1 cellular context compared by ENCODE assay signal in the genomic region with DNA sequence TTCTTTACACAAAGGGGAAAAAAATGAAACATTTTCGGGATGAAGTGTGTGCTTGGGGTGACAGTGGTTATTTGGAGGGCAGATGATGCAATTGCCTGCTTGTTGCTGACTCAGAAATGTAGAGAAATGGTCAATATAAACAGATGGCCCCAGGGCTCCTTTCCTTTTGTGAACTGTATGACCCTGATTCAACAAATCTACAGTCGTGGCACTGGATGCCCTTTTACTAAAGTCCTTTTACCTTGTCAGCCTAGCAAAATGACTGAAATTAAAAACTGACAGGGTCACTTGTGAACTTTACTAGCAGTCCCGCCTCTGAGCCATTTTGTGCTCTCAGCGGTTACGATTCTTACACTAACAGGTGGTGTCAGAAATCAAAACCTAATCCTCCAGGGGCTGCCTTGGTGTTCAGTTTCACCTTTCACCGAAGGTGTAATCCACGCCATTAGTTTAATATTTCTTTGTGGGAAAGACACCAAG.
TF ChIP-seq lines count a peak whose summit lies in the region.

No MANE protein-coding gene starts in this region.

TF ChIP-seq in IMR-90, 13 proteins besides CTCF, POLR2A, EP300 and RAD21:
- TF ChIP-seq, protein P1, sequence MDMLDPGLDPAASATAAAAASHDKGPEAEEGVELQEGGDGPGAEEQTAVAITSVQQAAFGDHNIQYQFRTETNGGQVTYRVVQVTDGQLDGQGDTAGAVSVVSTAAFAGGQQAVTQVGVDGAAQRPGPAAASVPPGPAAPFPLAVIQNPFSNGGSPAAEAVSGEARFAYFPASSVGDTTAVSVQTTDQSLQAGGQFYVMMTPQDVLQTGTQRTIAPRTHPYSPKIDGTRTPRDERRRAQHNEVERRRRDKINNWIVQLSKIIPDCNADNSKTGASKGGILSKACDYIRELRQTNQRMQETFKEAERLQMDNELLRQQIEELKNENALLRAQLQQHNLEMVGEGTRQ (IDR thresholded peaks at IDR 0.05; ENCODE audit: low read depth, low read length), result no peak
- TF ChIP-seq FOS (IDR thresholded peaks at IDR 0.05; ENCODE audit: low read depth, low read length) (0 out of 2 replicates have a peak, but pooled peaks have one; percentile 13), CEBPB (IDR thresholded peaks at IDR 0.05; ENCODE audit: low read depth, low read length) (peak; percentile 96), MAZ (IDR thresholded peaks at IDR 0.05; ENCODE audit: borderline replicate concordance, low read depth, low read length) (no peak), CHD1 (IDR thresholded peaks at IDR 0.05; ENCODE audit: low read depth, low read length) (no peak), MAFK (IDR thresholded peaks at IDR 0.05; ENCODE audit: low read depth, low read length) (peak; percentile 61; the same call in 1 of the 2 replicates), SMC3 (IDR thresholded peaks at IDR 0.05; ENCODE audit: low read depth, low read length) (no peak), RCOR1 (IDR thresholded peaks at IDR 0.05; ENCODE audit: insufficient replicate concordance, low read length) (no peak), NFE2L2 (IDR thresholded peaks at IDR 0.05; ENCODE audit: low read depth, low read length) (no peak), MXI1 (IDR thresholded peaks at IDR 0.05; ENCODE audit: borderline replicate concordance, low read depth, low read length) (no peak), RFX5 (IDR thresholded peaks at IDR 0.05; ENCODE audit: low read depth, low read length) (no peak), BHLHE40 (IDR thresholded peaks at IDR 0.05; ENCODE audit: low read depth, low read length) (no peak)
- TF ChIP-seq, protein P2, sequence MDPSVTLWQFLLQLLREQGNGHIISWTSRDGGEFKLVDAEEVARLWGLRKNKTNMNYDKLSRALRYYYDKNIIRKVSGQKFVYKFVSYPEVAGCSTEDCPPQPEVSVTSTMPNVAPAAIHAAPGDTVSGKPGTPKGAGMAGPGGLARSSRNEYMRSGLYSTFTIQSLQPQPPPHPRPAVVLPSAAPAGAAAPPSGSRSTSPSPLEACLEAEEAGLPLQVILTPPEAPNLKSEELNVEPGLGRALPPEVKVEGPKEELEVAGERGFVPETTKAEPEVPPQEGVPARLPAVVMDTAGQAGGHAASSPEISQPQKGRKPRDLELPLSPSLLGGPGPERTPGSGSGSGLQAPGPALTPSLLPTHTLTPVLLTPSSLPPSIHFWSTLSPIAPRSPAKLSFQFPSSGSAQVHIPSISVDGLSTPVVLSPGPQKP (IDR thresholded peaks at IDR 0.05; ENCODE audit: borderline replicate concordance, low read depth, low read length), result no peak
